In the genomic region with DNA sequence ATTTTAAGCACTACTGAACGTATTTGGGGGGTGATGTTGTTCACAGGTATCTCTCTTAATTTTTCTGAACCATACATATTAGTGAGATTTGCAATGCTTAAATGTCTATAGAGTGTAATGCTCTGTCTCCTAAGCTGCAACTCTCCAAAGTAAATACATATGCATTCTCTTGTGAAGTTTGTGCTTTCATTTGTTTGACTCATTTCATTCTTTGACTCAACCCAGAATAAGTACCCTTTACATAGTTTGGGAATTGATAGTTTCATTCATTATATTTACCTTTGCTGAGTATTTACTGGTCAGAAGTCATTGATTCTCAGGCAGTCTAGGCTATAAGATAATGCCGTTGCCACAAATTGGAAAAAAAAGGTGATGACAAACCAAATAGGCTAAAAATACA, we compare ENCODE assay signal across 21 cellular contexts.
DNase-seq lines count a peak whose midpoint lies in the region; ATAC-seq lines count a peak whose summit lies in the region.
"Had no signal": no experiment of that assay in that cellular context is flagged by ENCODE, and none has a peak within 500 bp of the region (broad histone marks: within the 10 kb centered on the region; RNA-seq: fewer than 3 reads in every experiment).

No MANE protein-coding gene starts in this region.

- no peak for DNase-seq in activated CD4-positive, alpha-beta T cell treated with anti-CD3 and anti-CD28 coated beads for 36 hours
- no peak for DNase-seq in activated CD4-positive, alpha-beta T cell treated with anti-CD3 and anti-CD28 coated beads, Interleukin-2, amount 50 U/mL, for 4 hours
- DNase-seq in activated naive CD4-positive, alpha-beta T cell treated with anti-CD3 and anti-CD28 coated beads for 36 hours, result no peak
- DNase-seq in activated naive CD4-positive, alpha-beta T cell (lab: John Stamatoyannopoulos, UW), result no peak
- DNase-seq in head of caudate nucleus, result no peak
- DNase-seq: Calu3, DMS79 treated with DMSO at 0.1 percent for 48 hours, GOT3, HFFc6, KBM-7, MV-4-11, NCI-H2029, NCI-H2227 treated with DMSO at 0.1 percent for 48 hours, NCI-H526 treated with DMSO at 0.1 percent for 48 hours, PC-9 had no signal

- POLR2A ChIA-PET in activated CD4-positive, alpha-beta T cell treated with anti-CD3 and anti-CD28 coated beads for 36 hours (lab: Charles Lee), result interaction anchor here (1.0 kb wide), 1 partner anchor 42 kb away, joined by 5 read pairs; no protein-coding TSS in a partner anchor

- H3K27ac Mint-ChIP-seq in activated CD4-positive, alpha-beta T cell treated with anti-CD3 and anti-CD28 coated beads for 36 hours, result no peak overlapping the region
- H3K27ac Mint-ChIP-seq in activated naive CD4-positive, alpha-beta T cell treated with anti-CD3 and anti-CD28 coated beads for 36 hours, result peak overlapping the region; percentile 15
- peak overlapping the region; percentile 90 for H3K27ac Mint-ChIP-seq in activated naive CD8-positive, alpha-beta T cell
- H3K27ac Mint-ChIP-seq in stimulated activated naive CD8-positive, alpha-beta T cell treated with anti-CD3 and anti-CD28 coated beads, Interleukin-15, Interleukin-2, amounts not matched to agents 100 ng/mL and 50 ng/mL, for 24 hours, result peak overlapping the region; percentile 88
- H3K27ac Mint-ChIP-seq: CD14-positive monocyte, HFFc6 had no signal

- H3K36me3 Mint-ChIP-seq in activated CD4-positive, alpha-beta T cell treated with anti-CD3 and anti-CD28 coated beads for 36 hours (ENCODE audit: low read depth), result peaks cover 10% of the 10 kb centered on the region
- no peaks in the 10 kb centered on the region for H3K36me3 Mint-ChIP-seq in activated naive CD4-positive, alpha-beta T cell treated with anti-CD3 and anti-CD28 coated beads for 36 hours (ENCODE audit: low read depth)
- peaks cover 3% of the 10 kb centered on the region for H3K36me3 Mint-ChIP-seq in activated naive CD8-positive, alpha-beta T cell
- peaks cover 17% of the 10 kb centered on the region for H3K36me3 Mint-ChIP-seq in stimulated activated naive CD8-positive, alpha-beta T cell treated with anti-CD3 and anti-CD28 coated beads, Interleukin-15, Interleukin-2, amounts not matched to agents 100 ng/mL and 50 ng/mL, for 24 hours (ENCODE audit: low read depth)
- H3K36me3 Mint-ChIP-seq: CD14-positive monocyte had no signal

- intact Hi-C loops in activated CD4-positive, alpha-beta T cell treated with anti-CD3 and anti-CD28 coated beads for 36 hours (cut with DNase I, micrococcal nuclease), result loop anchor here (1.0 to 5.0 kb wide), 3 partner anchors 37 to 85 kb away; no protein-coding TSS in a partner anchor
- intact Hi-C loops in activated naive CD4-positive, alpha-beta T cell treated with anti-CD3 and anti-CD28 coated beads for 36 hours (cut with micrococcal nuclease), result loop anchor here (5.0 kb wide), 1 partner anchor 35 kb away; no protein-coding TSS in a partner anchor
- intact Hi-C loops in head of caudate nucleus (cut with DNase I), result no loop called here

- peaks cover 58% of the 10 kb centered on the region for H3K4me1 Mint-ChIP-seq in activated CD4-positive, alpha-beta T cell treated with anti-CD3 and anti-CD28 coated beads for 36 hours
- H3K4me1 Mint-ChIP-seq in activated naive CD4-positive, alpha-beta T cell treated with anti-CD3 and anti-CD28 coated beads for 36 hours (ENCODE audit: low read depth), result peaks cover 34% of the 10 kb centered on the region
- peaks cover 65% of the 10 kb centered on the region for H3K4me1 Mint-ChIP-seq in activated naive CD8-positive, alpha-beta T cell (ENCODE audit: low read depth)
- H3K4me1 Mint-ChIP-seq in stimulated activated naive CD8-positive, alpha-beta T cell treated with anti-CD3 and anti-CD28 coated beads, Interleukin-15, Interleukin-2, amounts not matched to agents 100 ng/mL and 50 ng/mL, for 24 hours (ENCODE audit: low read depth), result peaks cover 73% of the 10 kb centered on the region
- H3K4me1 Mint-ChIP-seq: CD14-positive monocyte had no signal

- no peaks in the 10 kb centered on the region for H3K9me3 Mint-ChIP-seq in activated CD4-positive, alpha-beta T cell treated with anti-CD3 and anti-CD28 coated beads for 36 hours (ENCODE audit: low read depth)
- H3K9me3 Mint-ChIP-seq in activated naive CD4-positive, alpha-beta T cell treated with anti-CD3 and anti-CD28 coated beads for 36 hours, result no peaks in the 10 kb centered on the region
- no peaks in the 10 kb centered on the region for H3K9me3 Mint-ChIP-seq in activated naive CD8-positive, alpha-beta T cell (ENCODE audit: low read depth)
- H3K9me3 Mint-ChIP-seq in stimulated activated naive CD8-positive, alpha-beta T cell treated with anti-CD3 and anti-CD28 coated beads, Interleukin-15, Interleukin-2, amounts not matched to agents 100 ng/mL and 50 ng/mL, for 24 hours, result no peaks in the 10 kb centered on the region

- CTCF ChIA-PET in activated CD4-positive, alpha-beta T cell treated with anti-CD3 and anti-CD28 coated beads for 36 hours (lab: Charles Lee), result no interaction called here
- CTCF ChIA-PET in activated naive CD4-positive, alpha-beta T cell treated with anti-CD3 and anti-CD28 coated beads for 36 hours (lab: Charles Lee), result no interaction called here

- H3K27me3 Mint-ChIP-seq in activated CD4-positive, alpha-beta T cell treated with anti-CD3 and anti-CD28 coated beads for 36 hours, result no peaks in the 10 kb centered on the region
- H3K27me3 Mint-ChIP-seq in activated naive CD4-positive, alpha-beta T cell treated with anti-CD3 and anti-CD28 coated beads for 36 hours (ENCODE audit: low read depth), result no peaks in the 10 kb centered on the region
- H3K27me3 Mint-ChIP-seq in activated naive CD8-positive, alpha-beta T cell, result no peaks in the 10 kb centered on the region
- H3K27me3 Mint-ChIP-seq in stimulated activated naive CD8-positive, alpha-beta T cell treated with anti-CD3 and anti-CD28 coated beads, Interleukin-15, Interleukin-2, amounts not matched to agents 100 ng/mL and 50 ng/mL, for 24 hours, result no peaks in the 10 kb centered on the region
- H3K27me3 Mint-ChIP-seq: B cell had no signal

- no peak overlapping the region for H3K4me3 Mint-ChIP-seq in activated CD4-positive, alpha-beta T cell treated with anti-CD3 and anti-CD28 coated beads for 36 hours
- H3K4me3 Mint-ChIP-seq in activated naive CD4-positive, alpha-beta T cell treated with anti-CD3 and anti-CD28 coated beads for 36 hours, result no peak overlapping the region
- peak overlapping the region; percentile 24 for H3K4me3 Mint-ChIP-seq in activated naive CD8-positive, alpha-beta T cell
- peak overlapping the region; percentile 40 for H3K4me3 Mint-ChIP-seq in stimulated activated naive CD8-positive, alpha-beta T cell treated with anti-CD3 and anti-CD28 coated beads, Interleukin-15, Interleukin-2, amounts not matched to agents 100 ng/mL and 50 ng/mL, for 24 hours
- H3K4me3 Mint-ChIP-seq: B cell, CD14-positive monocyte, HFFc6 had no signal

- peak; percentile 43 for ATAC-seq in activated CD4-positive, alpha-beta T cell treated with anti-CD3 and anti-CD28 coated beads for 36 hours
- no peak for ATAC-seq in HG02610 (IDR thresholded peaks at IDR 0.05; ENCODE audit: unreplicated experiment)
- ATAC-seq: Right ventricle myocardium inferior had no signal

Comparison
In these comparisons a context has a peak if more than half of its experiments do, and no peak if none do; other contexts are left out.
1. H3K4me3 Mint-ChIP-seq: peak in activated naive CD8-positive, alpha-beta T cell (single experiment) and stimulated activated naive CD8-positive, alpha-beta T cell treated with anti-CD3 and anti-CD28 coated beads, Interleukin-15, Interleukin-2, amounts not matched to agents 100 ng/mL and 50 ng/mL, for 24 hours (single experiment); none in activated CD4-positive, alpha-beta T cell treated with anti-CD3 and anti-CD28 coated beads for 36 hours (single experiment) and activated naive CD4-positive, alpha-beta T cell treated with anti-CD3 and anti-CD28 coated beads for 36 hours (single experiment).